Comparison of ENCODE assay signal across 8 cellular contexts in genomic region chr16:11079657-11080187, GRCh38.
DNase-seq lines count a peak whose midpoint lies in the region; ATAC-seq and TF ChIP-seq lines count a peak whose summit lies in the region.

No MANE protein-coding gene starts in this region.

- no peak overlapping the region for H3K27ac Mint-ChIP-seq in endothelial cell (ENCODE audit: unreplicated experiment)

- DNase-seq in GM13977 (ENCODE audit: low spot score) (peak; percentile 41), left colon (no peak), SIG-M5 (lab: John Stamatoyannopoulos, UW) (no peak), NCI-H446 treated with DMSO at 0.1 percent for 48 hours (lab: John Stamatoyannopoulos, UW) (no peak), esophagus muscularis mucosa (ENCODE audit: extremely low spot score) (no peak), endothelial cell (ENCODE audit: low spot score) (no peak)
- peak; percentile 53 to 58 for DNase-seq in activated T-cell treated with anti-CD3 and anti-CD28 coated beads, Interleukin-2, amount 50 U/mL, for 48 hours

- peaks cover 7% of the 10 kb centered on the region for H3K27me3 Mint-ChIP-seq in endothelial cell (ENCODE audit: unreplicated experiment)

- H3K27ac ChIP-seq in ACC112 (ENCODE audit: low read depth, low read length) (peak overlapping the region; percentile 97), esophagus muscularis mucosa (replicated peaks in 1 of 4) (peak overlapping the region in 1 of 4 donors; percentile 53)

- H3K36me3 Mint-ChIP-seq in endothelial cell (ENCODE audit: low read depth, unreplicated experiment): peaks cover 30% of the 10 kb centered on the region

- peaks cover 3% of the 10 kb centered on the region for H3K4me1 Mint-ChIP-seq in endothelial cell (ENCODE audit: unreplicated experiment)

- H3K36me3 ChIP-seq in ACC112 (ENCODE audit: insufficient read depth, low read length) (no peaks in the 10 kb centered on the region), esophagus muscularis mucosa (peaks cover 0 to 26% (median 16%) of the 10 kb centered on the region in 4 donors)

- in situ Hi-C loops in GM13977 (cut with MboI; ENCODE audit: low pct_unique_long_range_greater_than_20kb, low sequenced_read_pairs, unreplicated experiment): no loop called here

- H3K9me3 ChIP-seq in esophagus muscularis mucosa: no peaks in the 10 kb centered on the region

- H3K4me1 ChIP-seq in ACC112 (ENCODE audit: control insufficient read depth, insufficient read depth, low read length, unreplicated experiment): peaks cover 58% of the 10 kb centered on the region
- H3K4me1 ChIP-seq in esophagus muscularis mucosa: peaks cover 8 to 40% (median 37%) of the 10 kb centered on the region in 4 donors

- TF ChIP-seq CTCF in GM13977 (IDR thresholded peaks at IDR 0.05; ENCODE audit: extremely low read depth, insufficient read depth, missing control alignments): no peak
- TF ChIP-seq CTCF in esophagus muscularis mucosa (IDR thresholded peaks at IDR 0.05): no peak
- no peak for TF ChIP-seq CTCF in endothelial cell (IDR thresholded peaks at IDR 0.05; ENCODE audit: unreplicated experiment)

- H3K4me3 ChIP-seq in ACC112 (ENCODE audit: low read depth, low read length) (peak overlapping the region; percentile 41; the same call in 1 of the 2 replicates), esophagus muscularis mucosa (no peak overlapping the region)

- ATAC-seq in left colon: peak; percentile 83

- TF ChIP-seq POLR2A in esophagus muscularis mucosa (IDR thresholded peaks at IDR 0.05; ENCODE audit: low read depth): no peak

- H3K27me3 ChIP-seq in ACC112 (ENCODE audit: insufficient read depth, low read length): no peaks in the 10 kb centered on the region
- no peaks in the 10 kb centered on the region for H3K27me3 ChIP-seq in esophagus muscularis mucosa

- intact Hi-C loops in left colon (cut with DNase I, micrococcal nuclease): no loop called here
- intact Hi-C loops in esophagus muscularis mucosa (cut with DNase I): loop anchor here (10.0 kb wide), 1 partner anchor 175 kb away; the partner anchor contains the start of gene SOCS1

- no peak overlapping the region for H3K4me3 Mint-ChIP-seq in endothelial cell (ENCODE audit: unreplicated experiment)

- TF ChIP-seq EP300 in esophagus muscularis mucosa (IDR thresholded peaks at IDR 0.05): no peak

- no peak overlapping the region for H2AFZ ChIP-seq in ACC112 (ENCODE audit: low read length, unreplicated experiment)

- H3K79me2 ChIP-seq in ACC112 (ENCODE audit: control insufficient read depth, insufficient read depth, low read length, unreplicated experiment): no peaks in the 10 kb centered on the region

- H3K9me3 Mint-ChIP-seq in endothelial cell (ENCODE audit: unreplicated experiment): no peaks in the 10 kb centered on the region

- 51% methylated on average over 6 of the region's 6 CpGs for WGBS in esophagus muscularis mucosa

Comparison
In these comparisons a context has a peak if more than half of its experiments do, and no peak if none do; other contexts are left out.
1. DNase-seq: peak in GM13977 (single experiment) and activated T-cell treated with anti-CD3 and anti-CD28 coated beads, Interleukin-2, amount 50 U/mL, for 48 hours (2 of 2); none in left colon (0 of 2), SIG-M5 (single experiment), NCI-H446 treated with DMSO at 0.1 percent for 48 hours (single experiment), esophagus muscularis mucosa (single experiment) and endothelial cell (single experiment).